ENCODE assay signal across 1 cellular context in genomic region chr13:109271991-109272454, GRCh38.
TF ChIP-seq lines count a peak whose summit lies in the region.

No MANE protein-coding gene starts in this region.

TF ChIP-seq in A549, 52 proteins besides CTCF, POLR2A, EP300 and RAD21 (continued from another document):
- no peak for TF ChIP-seq SREBF2 (IDR thresholded peaks at IDR 0.05)
- TF ChIP-seq HOXB5 (CRISPR knock-in tag; IDR thresholded peaks at IDR 0.05) = no peak
- TF ChIP-seq RARB (CRISPR knock-in tag; IDR thresholded peaks at IDR 0.05) = no peak
- no peak for TF ChIP-seq USF2 (IDR thresholded peaks at IDR 0.05)
- TF ChIP-seq FOSL2 (IDR thresholded peaks at IDR 0.05) = no peak
- peak; percentile 2; the same call in 1 of the 2 replicates for TF ChIP-seq FOSL2 (CRISPR knock-in tag; IDR thresholded peaks at IDR 0.05)
- no peak for TF ChIP-seq ELK1 (IDR thresholded peaks at IDR 0.05; ENCODE audit: low read depth, low read length)
- TF ChIP-seq JUN (IDR thresholded peaks at IDR 0.05) = peak in 1 of 2 experiments; percentile 51; a peak in 2 of 5 replicates
- no peak for TF ChIP-seq HEYL (CRISPR knock-in tag; IDR thresholded peaks at IDR 0.05)
- TF ChIP-seq HDAC2 (IDR thresholded peaks at IDR 0.05) = no peak
- TF ChIP-seq PBX3 (IDR thresholded peaks at IDR 0.05) = 0 out of 2 replicates have a peak, but pooled peaks have one; percentile 15
- TF ChIP-seq MAX (IDR thresholded peaks at IDR 0.05) = peak; percentile 65
- TF ChIP-seq SMC3 (IDR thresholded peaks at IDR 0.05) = 0 out of 3 replicates have a peak, but pooled peaks have one; percentile 3
- TF ChIP-seq NPAS2 (CRISPR knock-in tag; IDR thresholded peaks at IDR 0.05; ENCODE audit: borderline replicate concordance) = no peak
- no peak for TF ChIP-seq ATOH8 (CRISPR knock-in tag; IDR thresholded peaks at IDR 0.05; ENCODE audit: low read depth)
- TF ChIP-seq HES2 (IDR thresholded peaks at IDR 0.05) = no peak
- TF ChIP-seq EHF (CRISPR knock-in tag; IDR thresholded peaks at IDR 0.05) = no peak
- no peak for TF ChIP-seq MAZ (IDR thresholded peaks at IDR 0.05; ENCODE audit: borderline replicate concordance, low read depth, low read length)
- TF ChIP-seq JUNB (IDR thresholded peaks at IDR 0.05) = no peak
- peak; percentile 40; the same call in 1 of the 3 replicates for TF ChIP-seq BCL3 (IDR thresholded peaks at IDR 0.05)
- no peak for TF ChIP-seq RFX5 (IDR thresholded peaks at IDR 0.05)
- TF ChIP-seq ESRRA (IDR thresholded peaks at IDR 0.05; ENCODE audit: borderline replicate concordance, low read length) = no peak
- no peak for TF ChIP-seq KDM1A (IDR thresholded peaks at IDR 0.05; ENCODE audit: low read depth)
- TF ChIP-seq BHLHE40 (IDR thresholded peaks at IDR 0.05; ENCODE audit: low read depth, low read length) = no peak
- no peak for TF ChIP-seq GATA3 (IDR thresholded peaks at IDR 0.05; ENCODE audit: borderline replicate concordance)
- TF ChIP-seq EHMT2 (IDR thresholded peaks at IDR 0.05; ENCODE audit: low read depth) = no peak
- TF ChIP-seq PHF8 (IDR thresholded peaks at IDR 0.05; ENCODE audit: borderline replicate concordance, low read depth) = no peak
- no peak for TF ChIP-seq REST (IDR thresholded peaks at IDR 0.05)
- TF ChIP-seq CHD4 (IDR thresholded peaks at IDR 0.05; ENCODE audit: borderline replicate concordance) = no peak
- TF ChIP-seq NFE2L2 (conservative IDR thresholded peaks at IDR 0.05; ENCODE audit: low read length) = no peak
- no peak for TF ChIP-seq CBX8 (IDR thresholded peaks at IDR 0.05)
